ENCODE assay signal across 8 cellular contexts in the genomic region with DNA sequence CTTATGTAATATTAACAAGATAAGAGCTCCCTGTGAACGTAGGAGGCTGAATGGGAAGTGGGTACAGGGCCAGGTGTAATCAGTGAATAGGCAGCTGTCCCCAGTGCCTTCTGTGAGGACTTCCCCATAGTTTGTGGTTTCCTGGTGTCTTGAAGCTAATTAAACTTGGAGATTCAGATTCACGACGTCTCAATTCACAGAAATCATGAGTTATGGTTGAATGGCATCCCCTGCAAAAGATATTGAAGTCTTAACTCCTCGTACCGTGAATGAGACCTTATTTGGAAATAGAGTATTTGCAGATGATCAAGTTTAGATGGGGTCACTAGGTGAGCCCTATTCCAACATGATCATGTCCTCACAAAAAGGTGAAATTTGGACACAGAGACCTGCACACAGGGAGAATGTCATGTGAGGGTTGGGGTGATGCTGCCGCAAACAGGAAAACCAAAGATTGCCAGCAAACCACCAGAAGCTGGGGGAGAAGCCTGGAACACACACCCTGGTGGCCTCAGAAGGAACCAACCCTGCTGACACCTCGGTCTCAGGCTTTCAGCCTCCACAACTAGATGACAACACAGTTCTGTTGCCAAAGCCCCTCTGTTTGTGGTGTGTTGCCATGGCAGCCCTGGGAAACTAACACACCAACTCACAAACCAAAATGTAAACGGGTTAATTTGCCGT. TPM values are rescaled to one million over a fixed set of nuclear protein-coding genes. Genes with fewer than 3 reads are reported as not detected.
DNase-seq lines count a peak whose midpoint lies in the region; ATAC-seq and TF ChIP-seq lines count a peak whose summit lies in the region.

No MANE protein-coding gene starts in this region.

- H3K36me3 ChIP-seq in kidney epithelial cell (ENCODE audit: control insufficient read depth, insufficient read depth, low read length): no peaks in the 10 kb centered on the region

- no peaks in the 10 kb centered on the region for H3K27me3 ChIP-seq in AG04450 (ENCODE audit: control insufficient read depth, insufficient read depth, low read length)
- no peaks in the 10 kb centered on the region for H3K27me3 ChIP-seq in kidney epithelial cell (ENCODE audit: control insufficient read depth, insufficient read depth, low read length)

- peaks cover 3% of the 10 kb centered on the region; the same call in 1 of the 2 replicates for H3K9me3 ChIP-seq in AG04450 (ENCODE audit: control insufficient read depth, insufficient read depth, low read length)

- no peak overlapping the region for H3K4me3 ChIP-seq in AG04450 (ENCODE audit: low read depth, low read length)
- H3K4me3 ChIP-seq in kidney epithelial cell (ENCODE audit: low read depth, low read length): no peak overlapping the region

- CTCF ChIA-PET in AG04450 (lab: Charles Lee): interaction anchor here (0.7 kb wide), 1 partner anchor 72 kb away, joined by 6 read pairs; no protein-coding TSS in a partner anchor

- H3K27me3 Mint-ChIP-seq in stimulated activated naive CD8-positive, alpha-beta T cell treated with anti-CD3 and anti-CD28 coated beads, Interleukin-15, amount 100 ng/mL, for 72 hours: no peaks in the 10 kb centered on the region

- DNase-seq in AG04450 (ENCODE audit: low read depth, low spot score): no peak
- peak; percentile 9 for DNase-seq in LHCN-M2 (ENCODE audit: low read depth)
- DNase-seq in activated CD8-positive, alpha-beta memory T cell treated with anti-CD3 and anti-CD28 coated beads, Interleukin-2, amount 50 U/mL, for 48 hours: peak; percentile 83
- no peak for DNase-seq in kidney epithelial cell (ENCODE audit: low read depth)
- DNase-seq in stimulated activated naive CD8-positive, alpha-beta T cell treated with anti-CD3 and anti-CD28 coated beads, Interleukin-15, amount 100 ng/mL, for 72 hours: peak; percentile 80 to 88
- no peak for DNase-seq in AG08395 (ENCODE audit: low spot score)
- no peak for DNase-seq in RKO (ENCODE audit: low spot score)

- peak overlapping the region; percentile 97 to 98 for H3K27ac Mint-ChIP-seq in stimulated activated naive CD8-positive, alpha-beta T cell treated with anti-CD3 and anti-CD28 coated beads, Interleukin-15, amount 100 ng/mL, for 72 hours

- peak; percentile 24; the same call in 1 of the 2 replicates for TF ChIP-seq CTCF in AG04450 (IDR thresholded peaks at IDR 0.05; ENCODE audit: low read depth, low read length)
- peak; percentile 36 for TF ChIP-seq CTCF in kidney epithelial cell (IDR thresholded peaks at IDR 0.05; ENCODE audit: insufficient read depth, low read length, poor library complexity, severe bottlenecking)

- H3K9me3 Mint-ChIP-seq in stimulated activated naive CD8-positive, alpha-beta T cell treated with anti-CD3 and anti-CD28 coated beads, Interleukin-15, amount 100 ng/mL, for 72 hours: no peaks in the 10 kb centered on the region

- peak overlapping the region; percentile 67 to 76 for H3K4me3 Mint-ChIP-seq in stimulated activated naive CD8-positive, alpha-beta T cell treated with anti-CD3 and anti-CD28 coated beads, Interleukin-15, amount 100 ng/mL, for 72 hours

- POLR2A ChIA-PET in AG04450 (lab: Yijun Ruan, JAX): no interaction called here

- peak; percentile 51 for ATAC-seq in GM19372 (IDR thresholded peaks at IDR 0.05; ENCODE audit: low read depth, unreplicated experiment)
- peak; percentile 89 for ATAC-seq in stimulated activated naive CD8-positive, alpha-beta T cell treated with anti-CD3 and anti-CD28 coated beads, Interleukin-15, amount 100 ng/mL, for 72 hours

- H3K4me1 Mint-ChIP-seq in stimulated activated naive CD8-positive, alpha-beta T cell treated with anti-CD3 and anti-CD28 coated beads, Interleukin-15, amount 100 ng/mL, for 72 hours: peaks cover 85% of the 10 kb centered on the region

- H3K27ac ChIP-seq in AG04450 (ENCODE audit: low read depth, low read length): no peak overlapping the region

RNA-seq across cellular contexts. Expression of a gene that starts 13.2 kb away (rescaled TPM):
- 13.0 and 15.0 TPM in 2 replicates for polyA plus RNA-seq in AG04450 (2011; rRNA removed)
- 10.4 and 10.5 TPM in 2 replicates for polyA minus RNA-seq in AG04450 (2011; rRNA and poly(A)+ RNA removed)
- total RNA-seq in LHCN-M2 (2014; rRNA removed): 17.1 and 19.6 TPM in 2 replicates
- 10.5 TPM for polyA plus RNA-seq in LHCN-M2 (2012)
- total RNA-seq in kidney epithelial cell: 115 and 120 TPM in 2 replicates

Comparison
In these comparisons a context has a peak if more than half of its experiments do, and no peak if none do; other contexts are left out.
1. DNase-seq: peak in LHCN-M2 (single experiment), activated CD8-positive, alpha-beta memory T cell treated with anti-CD3 and anti-CD28 coated beads, Interleukin-2, amount 50 U/mL, for 48 hours (single experiment) and stimulated activated naive CD8-positive, alpha-beta T cell treated with anti-CD3 and anti-CD28 coated beads, Interleukin-15, amount 100 ng/mL, for 72 hours (2 of 2); none in AG04450 (single experiment), kidney epithelial cell (single experiment), AG08395 (single experiment) and RKO (single experiment).